19 cellular contexts compared by ENCODE assay signal in the genomic region with DNA sequence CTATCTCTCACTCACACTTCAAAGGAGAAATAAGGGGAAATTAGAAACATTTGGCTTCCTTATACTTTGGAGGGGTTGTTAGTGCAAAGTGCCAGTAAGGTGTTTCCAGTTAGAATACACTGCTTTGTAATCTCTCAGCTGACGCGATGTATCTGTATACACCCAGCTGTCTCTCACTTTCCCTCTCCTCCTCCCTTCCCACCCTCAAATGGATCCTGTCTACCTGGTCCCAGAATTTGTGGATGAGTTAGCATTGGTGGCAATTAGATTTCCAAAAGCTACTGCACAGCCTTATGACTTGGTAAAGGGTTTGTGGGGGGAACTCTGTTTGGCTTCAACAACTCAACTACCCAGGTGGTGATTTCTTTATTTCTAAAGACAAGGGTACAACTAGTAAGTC. TPM values are rescaled to one million over a fixed set of nuclear protein-coding genes. Genes with fewer than 3 reads are reported as not detected.
DNase-seq lines count a peak whose midpoint lies in the region; ATAC-seq and TF ChIP-seq lines count a peak whose summit lies in the region.
"Had no signal": no experiment of that assay in that cellular context is flagged by ENCODE, and none has a peak within 500 bp of the region (broad histone marks: within the 10 kb centered on the region; RNA-seq: fewer than 3 reads in every experiment).

No MANE protein-coding gene starts in this region.

- H3K4me3 Mint-ChIP-seq in MCF 10A (ENCODE audit: unreplicated experiment) = no peak overlapping the region
- H3K4me3 Mint-ChIP-seq in stimulated activated memory B cell treated with anti-CD40 and anti-IgM and Interleukin-4, amounts not matched to agents 10 μg/mL and 1 μg/mL and 100 μg/mL, for 72 hours = peak overlapping the region; percentile 4
- no peak overlapping the region for H3K4me3 Mint-ChIP-seq in activated CD8-positive, alpha-beta T cell treated with anti-CD3 and anti-CD28 coated beads, Interleukin-2, amount 10 ng/mL, durations not matched to agents 7 days and 5 days
- H3K4me3 Mint-ChIP-seq: activated naive CD8-positive, alpha-beta T cell treated with anti-CD3 and anti-CD28 coated beads, Interleukin-2, amount 50 U/mL, for 24 hours; naive thymus-derived CD4-positive, alpha-beta T cell; T-helper 1 cell treated with Interleukin-12 subunit alpha and Interleukin-12 subunit beta and Interleukin-4 antibody, amounts not matched to agents 30 μg/mL and 1 μg/mL, for 36 hours; WTC11 had no signal

- DNase-seq in MCF 10A (ENCODE audit: unreplicated experiment) (no peak), mammary epithelial cell (no peak), mesenchymal stem cell (no peak), DMS53 treated with DMSO at 0.1 percent for 48 hours (lab: John Stamatoyannopoulos, UW; ENCODE audit: unreplicated experiment) (no peak)
- DNase-seq in activated CD8-positive, alpha-beta T cell treated with anti-CD3 and anti-CD28 coated beads, Interleukin-2, amount 10 ng/mL, durations not matched to agents 7 days and 5 days = no peak
- no peak for DNase-seq in effector CD4-positive, alpha-beta T cell
- DNase-seq: activated CD8-positive, alpha-beta memory T cell treated with anti-CD3 and anti-CD28 coated beads for 24 hours; activated naive CD8-positive, alpha-beta T cell treated with anti-CD3 and anti-CD28 coated beads, Interleukin-2, amount 50 U/mL, for 24 hours; DMS79 treated with DMSO at 0.1 percent for 48 hours; Karpas-422; naive thymus-derived CD4-positive, alpha-beta T cell; NCI-H2227 treated with DMSO at 0.1 percent for 48 hours; NK-92 treated with Interleukin-12 subunit alpha and Interleukin-12 subunit beta, amount 100 ng/mL, for 24 hours; SHP77 had no signal

- no peak overlapping the region for H3K4me3 ChIP-seq in mammary epithelial cell (replicated peaks in 1 of 3; ENCODE audit: insufficient read depth in 1 of 3, low read depth in 2 of 3, low read length in 3 of 3)
- H3K4me3 ChIP-seq in mesenchymal stem cell (ENCODE audit: insufficient read depth in 1 of 2, low read depth in 1 of 2, low read length in 2 of 2) = no peak overlapping the region

- peaks cover 56% of the 10 kb centered on the region for H3K4me1 Mint-ChIP-seq in MCF 10A (ENCODE audit: insufficient read depth, unreplicated experiment)
- peaks cover 26% of the 10 kb centered on the region for H3K4me1 Mint-ChIP-seq in stimulated activated memory B cell treated with anti-CD40 and anti-IgM and Interleukin-4, amounts not matched to agents 10 μg/mL and 1 μg/mL and 100 μg/mL, for 72 hours
- peaks cover 8% of the 10 kb centered on the region for H3K4me1 Mint-ChIP-seq in activated CD8-positive, alpha-beta T cell treated with anti-CD3 and anti-CD28 coated beads, Interleukin-2, amount 10 ng/mL, durations not matched to agents 7 days and 5 days (ENCODE audit: low read depth)

- H2BK5ac ChIP-seq in mesenchymal stem cell (ENCODE audit: low read depth, low read length, poor library complexity, severe bottlenecking) = no peak overlapping the region

- peak overlapping the region; percentile 16 for H3K27ac Mint-ChIP-seq in MCF 10A (ENCODE audit: low read depth, unreplicated experiment)
- peak overlapping the region; percentile 73 for H3K27ac Mint-ChIP-seq in stimulated activated memory B cell treated with anti-CD40 and anti-IgM and Interleukin-4, amounts not matched to agents 10 μg/mL and 1 μg/mL and 100 μg/mL, for 72 hours
- no peak overlapping the region for H3K27ac Mint-ChIP-seq in activated CD8-positive, alpha-beta T cell treated with anti-CD3 and anti-CD28 coated beads, Interleukin-2, amount 10 ng/mL, durations not matched to agents 7 days and 5 days
- H3K27ac Mint-ChIP-seq: activated naive CD8-positive, alpha-beta T cell treated with anti-CD3 and anti-CD28 coated beads, Interleukin-2, amount 50 U/mL, for 24 hours; stimulated activated naive CD8-positive, alpha-beta T cell treated with anti-CD3 and anti-CD28 coated beads, Interleukin-15, Interleukin-2, amounts not matched to agents 100 ng/mL and 50 ng/mL, for 24 hours; T-helper 1 cell treated with Interleukin-12 subunit alpha and Interleukin-12 subunit beta and Interleukin-4 antibody, amounts not matched to agents 30 μg/mL and 1 μg/mL, for 36 hours; WTC11 had no signal

- no peaks in the 10 kb centered on the region for H4K20me1 ChIP-seq in mammary epithelial cell (ENCODE audit: insufficient read depth, low read length)

- 100% methylated on average over 2 of the region's 2 CpGs for WGBS in mammary epithelial cell (ENCODE audit: low coverage, missing lambda C conversion rate)
- WGBS in mesenchymal stem cell = no CpG with 5 or more reads among the region's 2 CpGs

- H3K79me1 ChIP-seq in mesenchymal stem cell (replicated peaks; ENCODE audit: low read length, poor library complexity, severe bottlenecking) = peaks cover 29% of the 10 kb centered on the region

- no peak overlapping the region for H2BK120ac ChIP-seq in mesenchymal stem cell (ENCODE audit: low read depth, low read length)

- intact Hi-C loops in MCF 10A (cut with micrococcal nuclease) (loop anchor here (10.0 kb wide), 1 partner anchor 368 kb away; a partner anchor contains a TSS), mammary epithelial cell (cut with micrococcal nuclease) (no loop called here)

- H3K9me3 ChIP-seq in mammary epithelial cell (replicated peaks; ENCODE audit: insufficient read depth, low read length) (no peaks in the 10 kb centered on the region), mesenchymal stem cell (ENCODE audit: control insufficient read depth, low read length) (no peaks in the 10 kb centered on the region)

- H3K4me1 ChIP-seq in mammary epithelial cell (ENCODE audit: insufficient read depth, low read length) (peaks cover 57% of the 10 kb centered on the region), mesenchymal stem cell (ENCODE audit: control insufficient read depth, insufficient read depth, low read depth, low read length) (peaks cover 18% of the 10 kb centered on the region)

- TF ChIP-seq CTCF in MCF 10A (IDR thresholded peaks at IDR 0.05; ENCODE audit: unreplicated experiment) (no peak), mammary epithelial cell (conservative IDR thresholded peaks at IDR 0.05 in 1 of 2, IDR thresholded peaks at IDR 0.05 in 1 of 2; ENCODE audit: extremely low read depth in 1 of 2, insufficient read depth in 1 of 2, low read depth in 1 of 2, low read length in 2 of 2) (no peak)

- no peak overlapping the region for H3K23ac ChIP-seq in mesenchymal stem cell (ENCODE audit: low read length in 2 of 2)

- H3K36me3 Mint-ChIP-seq in MCF 10A (ENCODE audit: insufficient read depth, unreplicated experiment) = peaks cover 27% of the 10 kb centered on the region
- peaks cover 6% of the 10 kb centered on the region for H3K36me3 Mint-ChIP-seq in stimulated activated memory B cell treated with anti-CD40 and anti-IgM and Interleukin-4, amounts not matched to agents 10 μg/mL and 1 μg/mL and 100 μg/mL, for 72 hours
- H3K36me3 Mint-ChIP-seq in activated CD8-positive, alpha-beta T cell treated with anti-CD3 and anti-CD28 coated beads, Interleukin-2, amount 10 ng/mL, durations not matched to agents 7 days and 5 days (ENCODE audit: low read depth) = peaks cover 36% of the 10 kb centered on the region

- H2BK12ac ChIP-seq in mesenchymal stem cell (ENCODE audit: low read length in 2 of 2) = peak overlapping the region in 1 of 2 experiments; percentile 15

- H3K4me2 ChIP-seq in mammary epithelial cell (ENCODE audit: insufficient read depth, low read depth, low read length) (no peak overlapping the region), mesenchymal stem cell (ENCODE audit: low read length, poor library complexity, severe bottlenecking) (no peak overlapping the region)

- H3K14ac ChIP-seq in mesenchymal stem cell (ENCODE audit: low read length in 2 of 2) = no peak overlapping the region

- dilution Hi-C loops in mammary epithelial cell (cut with HindIII; ENCODE audit: low sequenced_read_pairs) = loop anchor here (5.0 to 25.0 kb wide), 2 partner anchors 405 to 480 kb away; no protein-coding TSS in a partner anchor

- peak overlapping the region; percentile 9 to 24 for H3K4ac ChIP-seq in mesenchymal stem cell (ENCODE audit: low read depth in 1 of 2, low read length in 2 of 2)

- H4K91ac ChIP-seq in mesenchymal stem cell (ENCODE audit: low read length) = no peak overlapping the region

- H3K9me3 Mint-ChIP-seq in MCF 10A (ENCODE audit: unreplicated experiment) = no peaks in the 10 kb centered on the region
- H3K9me3 Mint-ChIP-seq in stimulated activated memory B cell treated with anti-CD40 and anti-IgM and Interleukin-4, amounts not matched to agents 10 μg/mL and 1 μg/mL and 100 μg/mL, for 72 hours = no peaks in the 10 kb centered on the region
- no peaks in the 10 kb centered on the region for H3K9me3 Mint-ChIP-seq in activated CD8-positive, alpha-beta T cell treated with anti-CD3 and anti-CD28 coated beads, Interleukin-2, amount 10 ng/mL, durations not matched to agents 7 days and 5 days (ENCODE audit: insufficient read depth)
- H3K9me3 Mint-ChIP-seq: activated naive CD8-positive, alpha-beta T cell treated with anti-CD3 and anti-CD28 coated beads, Interleukin-2, amount 50 U/mL, for 24 hours; naive thymus-derived CD4-positive, alpha-beta T cell; stimulated activated naive CD8-positive, alpha-beta T cell treated with anti-CD3 and anti-CD28 coated beads, Interleukin-15, Interleukin-2, amounts not matched to agents 100 ng/mL and 50 ng/mL, for 24 hours; T-helper 1 cell treated with Interleukin-12 subunit alpha and Interleukin-12 subunit beta and Interleukin-4 antibody, amounts not matched to agents 30 μg/mL and 1 μg/mL, for 36 hours; WTC11 had no signal

- CTCF ChIA-PET in MCF 10A (lab: Yijun Ruan, JAX) (interaction anchor here (0.6 to 2.4 kb wide), 8 partner anchors 8 to 642 kb away, joined by 3 to 13 read pairs (median 4); no protein-coding TSS in a partner anchor), mammary epithelial cell (lab: Charles Lee; ENCODE audit: low non-redundant PET) (no interaction called here)
- CTCF ChIA-PET in activated CD8-positive, alpha-beta T cell treated with anti-CD3 and anti-CD28 coated beads, Interleukin-2, amount 10 ng/mL, durations not matched to agents 7 days and 5 days (lab: Charles Lee) = no interaction called here

- peak overlapping the region; percentile 23 for H2AK5ac ChIP-seq in mesenchymal stem cell (ENCODE audit: low read length, severe bottlenecking)

- H2BK15ac ChIP-seq in mesenchymal stem cell (ENCODE audit: low read depth, poor library complexity, severe bottlenecking) = no peak overlapping the region

- ATAC-seq in stimulated activated memory B cell treated with anti-CD40 and anti-IgM and Interleukin-4, amounts not matched to agents 10 μg/mL and 1 μg/mL and 100 μg/mL, for 72 hours = no peak
- ATAC-seq in activated CD8-positive, alpha-beta T cell treated with anti-CD3 and anti-CD28 coated beads, Interleukin-2, amount 10 ng/mL, durations not matched to agents 7 days and 5 days = no peak
- ATAC-seq: WTC11 had no signal

- no peaks in the 10 kb centered on the region for H3K27me3 Mint-ChIP-seq in MCF 10A (ENCODE audit: insufficient read depth, unreplicated experiment)
- H3K27me3 Mint-ChIP-seq in stimulated activated memory B cell treated with anti-CD40 and anti-IgM and Interleukin-4, amounts not matched to agents 10 μg/mL and 1 μg/mL and 100 μg/mL, for 72 hours = peaks cover 30% of the 10 kb centered on the region
- H3K27me3 Mint-ChIP-seq in activated CD8-positive, alpha-beta T cell treated with anti-CD3 and anti-CD28 coated beads, Interleukin-2, amount 10 ng/mL, durations not matched to agents 7 days and 5 days (ENCODE audit: low read depth) = no peaks in the 10 kb centered on the region
- H3K27me3 Mint-ChIP-seq: activated naive CD8-positive, alpha-beta T cell treated with anti-CD3 and anti-CD28 coated beads, Interleukin-2, amount 50 U/mL, for 24 hours; naive thymus-derived CD4-positive, alpha-beta T cell; stimulated activated naive CD8-positive, alpha-beta T cell treated with anti-CD3 and anti-CD28 coated beads, Interleukin-15, Interleukin-2, amounts not matched to agents 100 ng/mL and 50 ng/mL, for 24 hours had no signal

- in situ Hi-C loops in mammary epithelial cell (cut with MboI; ENCODE audit: low sequenced_read_pairs in 2 of 2) = loop anchor here (10.0 to 25.0 kb wide), 2 partner anchors 245 to 482 kb away; a partner anchor contains a TSS

- H3K36me3 ChIP-seq in mammary epithelial cell (ENCODE audit: insufficient read depth, low read length) = peaks cover 14% of the 10 kb centered on the region
- peaks cover 0 to 24% of the 10 kb centered on the region in 2 experiments for H3K36me3 ChIP-seq in mesenchymal stem cell (ENCODE audit: control insufficient read depth in 1 of 2, insufficient read depth in 2 of 2, low read depth in 1 of 2, low read length in 2 of 2)

- no peaks in the 10 kb centered on the region for H3K27me3 ChIP-seq in mammary epithelial cell (ENCODE audit: insufficient read depth, low read length)
- H3K27me3 ChIP-seq in mesenchymal stem cell (ENCODE audit: control insufficient read depth in 1 of 2, insufficient read depth in 1 of 2, low read length in 2 of 2) = no peaks in the 10 kb centered on the region

- peak overlapping the region in 1 of 2 experiments; percentile 49 for H3K18ac ChIP-seq in mesenchymal stem cell (ENCODE audit: low read depth in 1 of 2, low read length in 2 of 2)

- peaks cover 61% of the 10 kb centered on the region for H3K79me2 ChIP-seq in mammary epithelial cell (ENCODE audit: insufficient read depth, low read length)

- H4K8ac ChIP-seq in mesenchymal stem cell (ENCODE audit: low read length) = no peak overlapping the region

- POLR2A ChIA-PET in MCF 10A (lab: Yijun Ruan, JAX) = interaction anchor here (1.8 kb wide), 1 partner anchor 10 kb away, joined by 7 read pairs; a partner anchor contains a TSS
- POLR2A ChIA-PET in activated CD8-positive, alpha-beta T cell treated with anti-CD3 and anti-CD28 coated beads, Interleukin-2, amount 10 ng/mL, durations not matched to agents 7 days and 5 days (lab: Charles Lee) = no interaction called here

- no peak overlapping the region for H3K27ac ChIP-seq in mammary epithelial cell (ENCODE audit: insufficient read depth, low read depth, low read length)
- peak overlapping the region; percentile 23 for H3K27ac ChIP-seq in cingulate gyrus (ENCODE audit: low read depth, low read length)
- H3K27ac ChIP-seq in mesenchymal stem cell (ENCODE audit: low read length, poor library complexity, severe bottlenecking) = no peak overlapping the region

- H2AFZ ChIP-seq in mammary epithelial cell (ENCODE audit: low read depth, low read length) (no peak overlapping the region), mesenchymal stem cell (ENCODE audit: low read depth, low read length) (no peak overlapping the region)

- BruUV-seq in MCF 10A (replicated peaks; lab: Mats Ljungman, UMichigan) (no TSS peak), mammary epithelial cell (replicated peaks; lab: Mats Ljungman, UMichigan) (no TSS peak)

- H3K9ac ChIP-seq in mammary epithelial cell (ENCODE audit: insufficient read depth, low read length) (no peak overlapping the region), mesenchymal stem cell (ENCODE audit: low read length) (no peak overlapping the region)

RNA-seq across cellular contexts. Expression of a gene that starts 10.5 kb away (rescaled TPM):
- total RNA-seq in MCF 10A (2022) (20.0 and 24.4 TPM in 2 replicates), mammary epithelial cell (100 to 1,000 TPM in 1 of 2 donors, 10 to 100 TPM in 1; 53.2 to 117 TPM)
- polyA plus RNA-seq in mammary epithelial cell = 31.0 TPM
- polyA minus RNA-seq in mammary epithelial cell = 41.2 TPM
- polyA plus RNA-seq in mesenchymal stem cell (2013, experiment 1 of 2) = 59.9 TPM
- polyA plus RNA-seq in mesenchymal stem cell (2013, experiment 2 of 2) = 62.4 TPM
- 10 to 100 TPM; 10.7 to 12.0 TPM for total RNA-seq in activated CD8-positive, alpha-beta T cell treated with anti-CD3 and anti-CD28 coated beads, Interleukin-2, amount 10 ng/mL, durations not matched to agents 7 days and 5 days
